17 cellular contexts compared by ENCODE assay signal in the genomic region with DNA sequence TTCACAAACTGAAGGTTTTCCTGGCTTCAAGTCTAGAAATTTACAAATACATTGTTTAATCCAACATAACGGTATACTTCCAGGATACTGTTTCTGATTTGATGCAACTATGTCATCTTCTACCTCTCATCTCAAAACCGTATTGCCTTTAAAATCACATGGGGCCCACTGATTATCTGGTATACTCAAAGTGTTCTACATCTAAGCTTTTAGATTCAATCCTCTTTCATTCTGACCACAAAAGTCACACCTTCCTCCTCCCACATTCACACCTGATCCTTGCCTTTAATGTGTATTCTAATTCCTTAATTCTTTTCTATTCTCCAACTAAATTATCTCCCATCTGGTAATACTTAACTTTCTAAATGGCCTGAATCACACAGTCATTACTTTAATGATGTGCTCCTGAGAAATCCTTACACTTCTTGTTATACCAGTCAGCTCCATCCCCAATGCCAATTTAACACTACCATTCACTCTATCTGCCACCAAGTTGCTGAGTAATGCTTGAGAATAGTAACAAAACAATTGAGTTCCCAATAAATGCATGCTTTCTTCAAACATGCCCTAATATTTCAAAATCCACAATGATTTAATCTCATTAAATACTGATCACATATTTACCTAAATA.
"Had no signal": no experiment of that assay in that cellular context is flagged by ENCODE, and none has a peak within 500 bp of the region (broad histone marks: within the 10 kb centered on the region; RNA-seq: fewer than 3 reads in every experiment).

No MANE protein-coding gene starts in this region.

- ATAC-seq: body of pancreas; left lobe of liver; stimulated activated naive CD8-positive, alpha-beta T cell treated with anti-CD3 and anti-CD28 coated beads, Interleukin-15, amount 100 ng/mL, for 72 hours; T-helper 17 cell had no signal

- FAIRE-seq: frontal cortex, islet of Langerhans had no signal

- DNase-seq: activated CD4-positive, alpha-beta T cell treated with anti-CD3 and anti-CD28 coated beads, Interleukin-2, amount 50 U/mL, for 1 hour; activated CD4-positive, CD25-positive, alpha-beta regulatory T cell; activated naive CD4-positive, alpha-beta T cell treated with Interleukin-2 at 50 U/mL for 16 hours; activated T-cell treated with anti-CD3 and anti-CD28 coated beads, Interleukin-2, amount 50 U/mL, for 48 hours; amniotic stem cell; body of pancreas; heart left ventricle; mesenchymal stem cell; stimulated activated CD4-positive, alpha-beta T cell treated with anti-CD3 and anti-CD28 coated beads, Interleukin-4, amount 100 ng/mL, for 4 hours; stimulated activated naive CD8-positive, alpha-beta T cell treated with anti-CD3 and anti-CD28 coated beads, Interleukin-15, amount 100 ng/mL, for 72 hours; T-helper 17 cell had no signal

- H3K27me3 Mint-ChIP-seq: dendritic cell treated with granulocyte-macrophage colony-stimulating factor and Interleukin-4, amounts not matched to agents 40 ng/mL and 50 ng/mL, for 4 days; stimulated activated naive CD8-positive, alpha-beta T cell treated with anti-CD3 and anti-CD28 coated beads, Interleukin-15, amount 100 ng/mL, for 72 hours; T-helper 17 cell had no signal

- H3K4me3 ChIP-seq: body of pancreas, heart left ventricle, skin epidermis, thoracic aorta had no signal

- H3K27ac Mint-ChIP-seq: dendritic cell treated with granulocyte-macrophage colony-stimulating factor and Interleukin-4, amounts not matched to agents 40 ng/mL and 50 ng/mL, for 4 days; stimulated activated naive CD8-positive, alpha-beta T cell treated with anti-CD3 and anti-CD28 coated beads, Interleukin-15, amount 100 ng/mL, for 72 hours; T-helper 17 cell had no signal

- H3K4me3 Mint-ChIP-seq: dendritic cell treated with granulocyte-macrophage colony-stimulating factor and Interleukin-4, amounts not matched to agents 40 ng/mL and 50 ng/mL, for 4 days; stimulated activated naive CD8-positive, alpha-beta T cell treated with anti-CD3 and anti-CD28 coated beads, Interleukin-15, amount 100 ng/mL, for 72 hours; T-helper 17 cell had no signal
